In the genomic region with DNA sequence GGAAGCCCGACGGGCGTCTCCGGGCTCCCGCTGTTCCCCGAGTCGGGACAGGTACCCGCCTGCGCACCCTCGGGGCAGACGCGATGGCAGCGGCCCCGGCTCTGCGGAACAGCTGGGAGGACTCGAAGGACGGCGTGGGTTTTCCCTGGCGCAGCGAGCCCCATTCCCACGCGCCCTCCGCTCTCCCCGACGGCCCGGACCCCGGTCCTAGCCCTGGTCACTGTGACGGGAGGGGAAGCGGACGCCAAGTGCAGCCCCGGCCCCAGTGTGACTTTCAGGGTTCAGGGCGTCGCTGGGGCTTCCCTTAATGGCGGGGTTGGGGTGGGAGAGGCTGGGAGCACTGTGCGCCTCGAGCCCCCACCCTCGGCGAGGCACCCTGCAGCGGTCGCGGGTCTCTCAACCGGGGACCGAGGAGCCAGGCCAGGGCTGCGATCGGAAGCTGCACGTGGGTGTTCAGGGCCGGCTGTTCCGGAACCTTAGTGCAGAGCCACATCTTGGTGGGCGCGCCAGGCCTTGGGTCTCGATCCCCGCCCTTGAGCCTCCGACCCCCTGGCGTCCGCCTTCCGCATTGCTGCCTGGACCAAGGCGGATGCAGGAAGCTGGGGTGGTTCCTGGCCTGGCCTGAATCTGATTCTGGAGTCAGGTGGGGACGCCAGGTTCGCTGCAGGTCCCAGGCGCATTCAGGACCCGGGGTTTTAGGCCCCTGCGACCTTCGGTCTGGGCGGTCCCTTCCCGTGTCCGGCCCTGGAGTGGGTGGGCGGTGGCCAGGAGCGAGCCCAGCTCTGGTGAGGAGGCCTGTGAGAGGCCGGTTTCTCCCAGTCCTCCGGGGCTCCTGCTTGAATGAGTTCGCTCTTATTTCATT, we compare ENCODE assay signal across 9 cellular contexts. TPM values are rescaled to one million over a fixed set of nuclear protein-coding genes. Genes with fewer than 3 reads are reported as not detected.
DNase-seq lines count a peak whose midpoint lies in the region; ATAC-seq and TF ChIP-seq lines count a peak whose summit lies in the region.
"Had no signal": no experiment of that assay in that cellular context is flagged by ENCODE, and none has a peak within 500 bp of the region (broad histone marks: within the 10 kb centered on the region; RNA-seq: fewer than 3 reads in every experiment).

No MANE protein-coding gene starts in this region.

- POLR2A ChIA-PET in activated CD4-positive, alpha-beta memory T cell treated with anti-CD3 and anti-CD28 coated beads, Interleukin-2, amount 10 ng/mL, durations not matched to agents 7 days and 5 days (lab: Charles Lee), result interaction anchor here (1.0 kb wide), 2 partner anchors 23 to 60 kb away, joined by 3 to 5 read pairs; no protein-coding TSS in a partner anchor

- H3K4me3 ChIP-seq in psoas muscle, result peak overlapping the region; percentile 21

- H3K36me3 ChIP-seq in psoas muscle (ENCODE audit: insufficient read depth in 1 of 2, low read depth in 1 of 2), result no peaks in the 10 kb centered on the region
- H3K36me3 ChIP-seq: adrenal gland had no signal

- no peaks in the 10 kb centered on the region for H3K27me3 Mint-ChIP-seq in Calu3 (ENCODE audit: unreplicated experiment)
- peaks cover 15% of the 10 kb centered on the region for H3K27me3 Mint-ChIP-seq in activated CD4-positive, alpha-beta memory T cell treated with anti-CD3 and anti-CD28 coated beads, Interleukin-2, amount 10 ng/mL, durations not matched to agents 7 days and 5 days

- BruUV-seq in Calu3 (replicated peaks; lab: Mats Ljungman, UMichigan), result no TSS peak

- no peak overlapping the region for H3K4me3 Mint-ChIP-seq in Calu3 (ENCODE audit: low read depth, unreplicated experiment)
- peak overlapping the region; percentile 45 for H3K4me3 Mint-ChIP-seq in activated CD4-positive, alpha-beta memory T cell treated with anti-CD3 and anti-CD28 coated beads, Interleukin-2, amount 10 ng/mL, durations not matched to agents 7 days and 5 days

- no peak overlapping the region for H3K27ac Mint-ChIP-seq in Calu3 (ENCODE audit: unreplicated experiment)
- H3K27ac Mint-ChIP-seq in activated CD4-positive, alpha-beta memory T cell treated with anti-CD3 and anti-CD28 coated beads, Interleukin-2, amount 10 ng/mL, durations not matched to agents 7 days and 5 days, result no peak overlapping the region

- ATAC-seq in esophagus mucosa (peak; percentile 45), psoas muscle (peak; percentile 14 to 48 (median 24)), GM18517 (IDR thresholded peaks at IDR 0.05; ENCODE audit: unreplicated experiment) (no peak), GM21423 (IDR thresholded peaks at IDR 0.05; ENCODE audit: unreplicated experiment) (no peak)

- H3K9me3 Mint-ChIP-seq in Calu3 (ENCODE audit: low read depth, unreplicated experiment), result no peaks in the 10 kb centered on the region
- no peaks in the 10 kb centered on the region for H3K9me3 Mint-ChIP-seq in activated CD4-positive, alpha-beta memory T cell treated with anti-CD3 and anti-CD28 coated beads, Interleukin-2, amount 10 ng/mL, durations not matched to agents 7 days and 5 days

- peaks cover 13% of the 10 kb centered on the region for H3K36me3 Mint-ChIP-seq in Calu3 (ENCODE audit: insufficient read depth, unreplicated experiment)
- H3K36me3 Mint-ChIP-seq in activated CD4-positive, alpha-beta memory T cell treated with anti-CD3 and anti-CD28 coated beads, Interleukin-2, amount 10 ng/mL, durations not matched to agents 7 days and 5 days (ENCODE audit: low read depth), result no peaks in the 10 kb centered on the region

- no peaks in the 10 kb centered on the region for H3K27me3 ChIP-seq in psoas muscle (ENCODE audit: insufficient read depth in 3 of 3, low read length in 2 of 3)
- H3K27me3 ChIP-seq: adrenal gland had no signal

- H3K9me3 ChIP-seq in psoas muscle, result no peaks in the 10 kb centered on the region
- H3K9me3 ChIP-seq: adrenal gland had no signal

- DNase-seq in Calu3 (peak; percentile 36), psoas muscle (peak; percentile 44 to 78), OCI-M2 (lab: John Stamatoyannopoulos, UW; ENCODE audit: unreplicated experiment) (no peak), NCI-H446 treated with DMSO at 0.1 percent for 48 hours (lab: John Stamatoyannopoulos, UW) (no peak)
- DNase-seq in activated CD4-positive, alpha-beta memory T cell treated with anti-CD3 and anti-CD28 coated beads, Interleukin-2, amount 10 ng/mL, durations not matched to agents 7 days and 5 days, result peak; percentile 34

- H3K27ac ChIP-seq in psoas muscle, result no peak overlapping the region
- H3K27ac ChIP-seq: adrenal gland had no signal

- peak; percentile 40 for TF ChIP-seq CTCF in Calu3 (IDR thresholded peaks at IDR 0.05; ENCODE audit: unreplicated experiment)
- peak; percentile 1 for TF ChIP-seq CTCF in psoas muscle (IDR thresholded peaks at IDR 0.05)

- intact Hi-C loops in Calu3 (cut with micrococcal nuclease; ENCODE audit: unreplicated experiment), result no loop called here
- intact Hi-C loops in psoas muscle (cut with DNase I), result no loop called here

- 20 to 23% (median 23%) methylated on average over 55 to 64 of the region's 71 CpGs for whole genome bisulfite sequencing in psoas muscle, 3 donors

- H3K4me1 Mint-ChIP-seq in Calu3 (ENCODE audit: low read depth, unreplicated experiment), result peaks cover 11% of the 10 kb centered on the region
- peaks cover 9% of the 10 kb centered on the region for H3K4me1 Mint-ChIP-seq in activated CD4-positive, alpha-beta memory T cell treated with anti-CD3 and anti-CD28 coated beads, Interleukin-2, amount 10 ng/mL, durations not matched to agents 7 days and 5 days

- CTCF ChIA-PET in Calu3 (lab: Charles Lee), result interaction anchor here (1.6 kb wide), 1 partner anchor 9 kb away, joined by 3 read pairs; no protein-coding TSS in a partner anchor
- CTCF ChIA-PET in activated CD4-positive, alpha-beta memory T cell treated with anti-CD3 and anti-CD28 coated beads, Interleukin-2, amount 10 ng/mL, durations not matched to agents 7 days and 5 days (lab: Charles Lee), result interaction anchor here (1.0 to 1.2 kb wide), 2 partner anchors 12 to 17 kb away, joined by 3 to 4 read pairs; no protein-coding TSS in a partner anchor

- no peaks in the 10 kb centered on the region for H3K4me1 ChIP-seq in psoas muscle
- H3K4me1 ChIP-seq: adrenal gland had no signal

RNA-seq across cellular contexts. Expression of a gene that starts 3.5 kb away (rescaled TPM):
- total RNA-seq in Calu3 (2022), result 3.2 and 4.8 TPM in 2 replicates
- total RNA-seq in activated CD4-positive, alpha-beta memory T cell treated with anti-CD3 and anti-CD28 coated beads, Interleukin-2, amount 10 ng/mL, durations not matched to agents 7 days and 5 days, result not detected
- total RNA-seq in esophagus mucosa, result 886 TPM
- total RNA-seq in psoas muscle, result not detected
- under 1 TPM in 1 of 3 donors, not detected in 2; 0.91 TPM for polyA plus RNA-seq in psoas muscle
- total RNA-seq: adrenal gland had no signal

RNA-seq across cellular contexts. Expression of a gene that starts 19.2 kb away (rescaled TPM):
- not detected in 2 replicates for total RNA-seq in Calu3 (2022)
- not detected for total RNA-seq in activated CD4-positive, alpha-beta memory T cell treated with anti-CD3 and anti-CD28 coated beads, Interleukin-2, amount 10 ng/mL, durations not matched to agents 7 days and 5 days
- 684 TPM for total RNA-seq in esophagus mucosa
- not detected for total RNA-seq in psoas muscle
- not detected for polyA plus RNA-seq in psoas muscle
- total RNA-seq: adrenal gland had no signal
- polyA plus RNA-seq: adrenal gland had no signal

RNA-seq across cellular contexts. Expression of a gene that starts 20.3 kb away (rescaled TPM):
- total RNA-seq in Calu3 (2022), result 321 and 537 TPM in 2 replicates
- total RNA-seq in activated CD4-positive, alpha-beta memory T cell treated with anti-CD3 and anti-CD28 coated beads, Interleukin-2, amount 10 ng/mL, durations not matched to agents 7 days and 5 days, result under 1 TPM; 0.81 to 0.93 TPM
- 0.40 TPM for total RNA-seq in esophagus mucosa
- 1 to 10 TPM in 2 of 4 donors, under 1 TPM in 2; 0.62 to 2.0 (median 0.98) TPM for total RNA-seq in psoas muscle
- under 1 TPM; 0.31 to 0.77 (median 0.53) TPM for polyA plus RNA-seq in psoas muscle

RNA-seq across cellular contexts. Expression of a gene that starts 39.1 kb away (rescaled TPM):
- total RNA-seq in Calu3 (2022) (253 and 291 TPM in 2 replicates), esophagus mucosa (182 TPM), psoas muscle (100 to 1,000 TPM; 279 to 572 (median 404) TPM)
- 100 to 1,000 TPM; 188 to 195 TPM for total RNA-seq in activated CD4-positive, alpha-beta memory T cell treated with anti-CD3 and anti-CD28 coated beads, Interleukin-2, amount 10 ng/mL, durations not matched to agents 7 days and 5 days
- polyA plus RNA-seq in psoas muscle, result 100 to 1,000 TPM; 512 to 649 (median 601) TPM

RNA-seq across cellular contexts. Expression of a gene that starts 48.2 kb away (rescaled TPM):
- total RNA-seq in Calu3 (2022) (14.5 and 14.7 TPM in 2 replicates), esophagus mucosa (2.2 TPM), psoas muscle (under 1 TPM; 0.32 to 0.64 (median 0.52) TPM)
- total RNA-seq in activated CD4-positive, alpha-beta memory T cell treated with anti-CD3 and anti-CD28 coated beads, Interleukin-2, amount 10 ng/mL, durations not matched to agents 7 days and 5 days, result 10 to 100 TPM; 22.9 to 24.9 TPM
- under 1 TPM; 0.27 to 0.35 (median 0.34) TPM for polyA plus RNA-seq in psoas muscle

Comparison
In these comparisons a context has a peak if more than half of its experiments do, and no peak if none do; other contexts are left out.
1. DNase-seq: peak in Calu3 (single experiment), activated CD4-positive, alpha-beta memory T cell treated with anti-CD3 and anti-CD28 coated beads, Interleukin-2, amount 10 ng/mL, durations not matched to agents 7 days and 5 days (single experiment) and psoas muscle (2 of 2); none in OCI-M2 (single experiment) and NCI-H446 treated with DMSO at 0.1 percent for 48 hours (single experiment).
2. ATAC-seq: peak in esophagus mucosa (single experiment) and psoas muscle (4 of 4); none in GM18517 (single experiment) and GM21423 (single experiment).
3. RNA of a gene that starts 3.5 kb away (total RNA-seq): 886 TPM in esophagus mucosa (single experiment); 3.2 to 4.8 TPM in Calu3, not detected in activated CD4-positive, alpha-beta memory T cell treated with anti-CD3 and anti-CD28 coated beads, Interleukin-2, amount 10 ng/mL, durations not matched to agents 7 days and 5 days and not detected in psoas muscle; every median in the first group is over 100 times any median in the second.
4. RNA of a gene that starts 19.2 kb away (total RNA-seq): 684 TPM in esophagus mucosa (single experiment); not detected in Calu3, not detected in activated CD4-positive, alpha-beta memory T cell treated with anti-CD3 and anti-CD28 coated beads, Interleukin-2, amount 10 ng/mL, durations not matched to agents 7 days and 5 days and not detected in psoas muscle; every median in the first group is over 100 times any median in the second.
5. RNA of a gene that starts 20.3 kb away (total RNA-seq): 321 to 537 TPM in Calu3; 0.62 to 2.0 TPM in psoas muscle, 0.81 to 0.93 TPM in activated CD4-positive, alpha-beta memory T cell treated with anti-CD3 and anti-CD28 coated beads, Interleukin-2, amount 10 ng/mL, durations not matched to agents 7 days and 5 days and 0.40 TPM in esophagus mucosa (single experiment); every median in the first group is over 100 times any median in the second.